ENCODE assay signal across 17 cellular contexts in genomic region chr6:33616113-33616512, GRCh38. TPM values are rescaled to one million over a fixed set of nuclear protein-coding genes. Genes with fewer than 3 reads are reported as not detected.
DNase-seq lines count a peak whose midpoint lies in the region; ATAC-seq and TF ChIP-seq lines count a peak whose summit lies in the region.
"Had no signal": no experiment of that assay in that cellular context is flagged by ENCODE, and none has a peak within 500 bp of the region (broad histone marks: within the 10 kb centered on the region; RNA-seq: fewer than 3 reads in every experiment).

No MANE protein-coding gene starts in this region.

- POLR2A ChIA-PET in naive thymus-derived CD4-positive, alpha-beta T cell (lab: Charles Lee), result interaction anchor here (0.8 to 2.2 kb wide), 3 partner anchors 20 to 83 kb away, joined by 4 to 5 read pairs (median 4); no protein-coding TSS in a partner anchor

- intact Hi-C loops in natural killer cell (cut with micrococcal nuclease), result no loop called here
- intact Hi-C loops in naive thymus-derived CD4-positive, alpha-beta T cell (cut with micrococcal nuclease), result no loop called here

- CTCF ChIA-PET in naive thymus-derived CD4-positive, alpha-beta T cell (lab: Charles Lee), result interaction anchor here (0.9 kb wide), 1 partner anchor 30 kb away, joined by 3 read pairs; no protein-coding TSS in a partner anchor

- no peak overlapping the region for H3K4me3 Mint-ChIP-seq in natural killer cell
- H3K4me3 Mint-ChIP-seq in natural killer cell treated with Interleukin-12 subunit alpha and Interleukin-12 subunit beta and Interleukin-15 and Interleukin-18, amount 100 ng/mL, for 72 hours, result no peak overlapping the region
- no peak overlapping the region for H3K4me3 Mint-ChIP-seq in effector memory CD8-positive, alpha-beta T cell
- H3K4me3 Mint-ChIP-seq in naive thymus-derived CD4-positive, alpha-beta T cell, result no peak overlapping the region
- H3K4me3 Mint-ChIP-seq: CD14-positive monocyte; CD4-positive, alpha-beta memory T cell; H9 had no signal

- no peaks in the 10 kb centered on the region for H3K9me3 ChIP-seq in naive thymus-derived CD4-positive, alpha-beta T cell (ENCODE audit: control insufficient read depth in 2 of 3, low read length in 3 of 3)

- no peak overlapping the region for H3K27ac ChIP-seq in naive thymus-derived CD4-positive, alpha-beta T cell (ENCODE audit: low read depth, low read length)
- H3K27ac ChIP-seq: BLaER1 had no signal

- ATAC-seq in natural killer cell (no peak), GM21717 (IDR thresholded peaks at IDR 0.05; ENCODE audit: unreplicated experiment) (no peak)
- no peak for ATAC-seq in natural killer cell treated with Interleukin-12 subunit alpha and Interleukin-12 subunit beta and Interleukin-15 and Interleukin-18, amount 100 ng/mL, for 72 hours
- no peak for ATAC-seq in effector memory CD8-positive, alpha-beta T cell (replicated peaks)
- no peak for ATAC-seq in naive thymus-derived CD4-positive, alpha-beta T cell
- ATAC-seq: GM12878 had no signal

- peaks cover 12 to 35% of the 10 kb centered on the region in 2 donors for H3K4me1 Mint-ChIP-seq in natural killer cell
- peaks cover 14 to 37% of the 10 kb centered on the region in 2 donors for H3K4me1 Mint-ChIP-seq in natural killer cell treated with Interleukin-12 subunit alpha and Interleukin-12 subunit beta and Interleukin-15 and Interleukin-18, amount 100 ng/mL, for 72 hours (ENCODE audit: low read depth in 2 of 2)
- H3K4me1 Mint-ChIP-seq in effector memory CD8-positive, alpha-beta T cell (ENCODE audit: low read depth in 2 of 2), result peaks cover 15 to 33% of the 10 kb centered on the region in 2 donors
- H3K4me1 Mint-ChIP-seq in naive thymus-derived CD4-positive, alpha-beta T cell, result peaks cover 8 to 41% (median 29%) of the 10 kb centered on the region in 7 donors

- H3K36me3 Mint-ChIP-seq in natural killer cell, result no peaks in the 10 kb centered on the region
- H3K36me3 Mint-ChIP-seq in natural killer cell treated with Interleukin-12 subunit alpha and Interleukin-12 subunit beta and Interleukin-15 and Interleukin-18, amount 100 ng/mL, for 72 hours, result no peaks in the 10 kb centered on the region
- H3K36me3 Mint-ChIP-seq in effector memory CD8-positive, alpha-beta T cell (ENCODE audit: insufficient read depth), result peaks cover 17% of the 10 kb centered on the region
- H3K36me3 Mint-ChIP-seq in naive thymus-derived CD4-positive, alpha-beta T cell, result no peaks in the 10 kb centered on the region

- H3K27ac Mint-ChIP-seq in natural killer cell, result peak overlapping the region; percentile 77 to 81
- H3K27ac Mint-ChIP-seq in natural killer cell treated with Interleukin-12 subunit alpha and Interleukin-12 subunit beta and Interleukin-15 and Interleukin-18, amount 100 ng/mL, for 72 hours, result peak overlapping the region in 1 of 2 donors; percentile 49
- peak overlapping the region; percentile 69 to 94 for H3K27ac Mint-ChIP-seq in effector memory CD8-positive, alpha-beta T cell
- H3K27ac Mint-ChIP-seq in naive thymus-derived CD4-positive, alpha-beta T cell, result peak overlapping the region in 5 of 9 donors; percentile 23 to 68 (median 63)
- H3K27ac Mint-ChIP-seq: CD14-positive monocyte, H9 had no signal

- H3K9me3 Mint-ChIP-seq in natural killer cell, result no peaks in the 10 kb centered on the region
- H3K9me3 Mint-ChIP-seq in natural killer cell treated with Interleukin-12 subunit alpha and Interleukin-12 subunit beta and Interleukin-15 and Interleukin-18, amount 100 ng/mL, for 72 hours, result no peaks in the 10 kb centered on the region
- H3K9me3 Mint-ChIP-seq in effector memory CD8-positive, alpha-beta T cell, result no peaks in the 10 kb centered on the region
- peaks cover 0 to 2% (median 0%) of the 10 kb centered on the region in 11 donors for H3K9me3 Mint-ChIP-seq in naive thymus-derived CD4-positive, alpha-beta T cell
- H3K9me3 Mint-ChIP-seq: CD4-positive, alpha-beta memory T cell had no signal

- H3K27me3 ChIP-seq in naive thymus-derived CD4-positive, alpha-beta T cell (ENCODE audit: control insufficient read depth in 2 of 2, insufficient read depth in 2 of 2, low read length in 2 of 2), result no peaks in the 10 kb centered on the region
- H3K27me3 ChIP-seq: BLaER1 had no signal

- no peak overlapping the region for H3K4me3 ChIP-seq in naive thymus-derived CD4-positive, alpha-beta T cell (ENCODE audit: low read length)
- H3K4me3 ChIP-seq: BLaER1, GM12878 had no signal

- no peak for TF ChIP-seq CTCF in natural killer cell (IDR thresholded peaks at IDR 0.05)

- H3K27me3 Mint-ChIP-seq in natural killer cell (ENCODE audit: low read depth in 2 of 2), result no peaks in the 10 kb centered on the region
- no peaks in the 10 kb centered on the region for H3K27me3 Mint-ChIP-seq in natural killer cell treated with Interleukin-12 subunit alpha and Interleukin-12 subunit beta and Interleukin-15 and Interleukin-18, amount 100 ng/mL, for 72 hours
- no peaks in the 10 kb centered on the region for H3K27me3 Mint-ChIP-seq in effector memory CD8-positive, alpha-beta T cell
- peaks cover 0 to 4% (median 0%) of the 10 kb centered on the region in 5 donors for H3K27me3 Mint-ChIP-seq in naive thymus-derived CD4-positive, alpha-beta T cell
- H3K27me3 Mint-ChIP-seq: CD4-positive, alpha-beta memory T cell had no signal

- no peaks in the 10 kb centered on the region for H3K36me3 ChIP-seq in naive thymus-derived CD4-positive, alpha-beta T cell (ENCODE audit: control insufficient read depth in 2 of 3, insufficient read depth in 3 of 3, low read length in 3 of 3)
- H3K36me3 ChIP-seq: BLaER1 had no signal

- H3K4me1 ChIP-seq in naive thymus-derived CD4-positive, alpha-beta T cell (ENCODE audit: control insufficient read depth in 2 of 2, insufficient read depth in 2 of 2, low read length in 2 of 2), result peaks cover 0 to 17% of the 10 kb centered on the region in 2 donors

- DNase-seq in natural killer cell, result no peak
- no peak for DNase-seq in natural killer cell treated with Interleukin-12 subunit alpha and Interleukin-12 subunit beta and Interleukin-15 and Interleukin-18, amount 100 ng/mL, for 72 hours (ENCODE audit: low spot score)
- no peak for DNase-seq in effector memory CD8-positive, alpha-beta T cell
- no peak for DNase-seq in naive thymus-derived CD4-positive, alpha-beta T cell
- no peak for DNase-seq in NCI-H2081 treated with DMSO at 0.1 percent for 48 hours (lab: John Stamatoyannopoulos, UW)
- no peak for DNase-seq in stimulated activated CD8-positive, alpha-beta memory T cell treated with anti-CD3 and anti-CD28 coated beads, Interleukin-4, amount 100 ng/mL, for 48 hours
- DNase-seq: 8988T; CD4-positive, alpha-beta memory T cell; DMS 273 treated with DMSO at 0.1 percent for 48 hours; DMS53; DND-41; EL; H9 had no signal

RNA-seq across cellular contexts. Expression of gene ITPR3, which starts 5.0 kb away (rescaled TPM):
- 10 to 100 TPM; 45.5 to 66.7 (median 46.0) TPM for total RNA-seq in natural killer cell
- total RNA-seq in natural killer cell treated with Interleukin-12 subunit alpha and Interleukin-12 subunit beta and Interleukin-15 and Interleukin-18, amount 100 ng/mL, for 72 hours, result 10 to 100 TPM; 27.6 to 77.6 TPM
- 10 to 100 TPM; 35.6 to 65.7 (median 47.7) TPM for total RNA-seq in naive thymus-derived CD4-positive, alpha-beta T cell
- polyA plus RNA-seq in naive thymus-derived CD4-positive, alpha-beta T cell, result 1 to 10 TPM; 1.7 to 7.3 TPM
- polyA plus RNA-seq: CD14-positive monocyte had no signal

RNA-seq across cellular contexts. Expression of gene BAK1, which starts 36.0 kb away (rescaled TPM):
- 10 to 100 TPM; 36.3 to 49.8 (median 40.7) TPM for total RNA-seq in natural killer cell
- 100 to 1,000 TPM; 101 to 103 TPM for total RNA-seq in natural killer cell treated with Interleukin-12 subunit alpha and Interleukin-12 subunit beta and Interleukin-15 and Interleukin-18, amount 100 ng/mL, for 72 hours
- 10 to 100 TPM; 16.9 to 78.8 (median 22.0) TPM for total RNA-seq in naive thymus-derived CD4-positive, alpha-beta T cell
- polyA plus RNA-seq in naive thymus-derived CD4-positive, alpha-beta T cell, result 10 to 100 TPM in 1 of 2 donors, 1 to 10 TPM in 1; 9.6 to 21.7 TPM
